7 cellular contexts compared by ENCODE assay signal in genomic region chr1:206705744-206706297, GRCh38. TPM values are rescaled to one million over a fixed set of nuclear protein-coding genes. Genes with fewer than 3 reads are reported as not detected.
DNase-seq lines count a peak whose midpoint lies in the region; ATAC-seq and TF ChIP-seq lines count a peak whose summit lies in the region.

No MANE protein-coding gene starts in this region.

- CTCF ChIA-PET in CD8-positive, alpha-beta memory T cell (lab: Charles Lee) = interaction anchor here (0.9 to 1.8 kb wide), 6 partner anchors 15 to 277 kb away, joined by 3 to 5 read pairs (median 4); no protein-coding TSS in a partner anchor
- CTCF ChIA-PET in naive thymus-derived CD4-positive, alpha-beta T cell (lab: Charles Lee) = interaction anchor here (1.2 to 1.5 kb wide), 5 partner anchors 10 to 42 kb away, joined by 3 to 8 read pairs (median 4); no protein-coding TSS in a partner anchor

- peaks cover 0 to 7% (median 2%) of the 10 kb centered on the region in 3 donors for H3K36me3 Mint-ChIP-seq in CD8-positive, alpha-beta memory T cell
- peaks cover 2% of the 10 kb centered on the region for H3K36me3 Mint-ChIP-seq in endodermal cell (ENCODE audit: low read depth)
- peaks cover 0 to 4% (median 0%) of the 10 kb centered on the region in 5 donors for H3K36me3 Mint-ChIP-seq in naive thymus-derived CD4-positive, alpha-beta T cell

- peak in 1 of 4 donors; percentile 27 for ATAC-seq in psoas muscle
- ATAC-seq in naive thymus-derived CD4-positive, alpha-beta T cell = no peak
- ATAC-seq in HG02642 (IDR thresholded peaks at IDR 0.05; ENCODE audit: poor library complexity, unreplicated experiment) = no peak
- ATAC-seq in left colon = no peak

- no peak for TF ChIP-seq CTCF in endodermal cell (conservative IDR thresholded peaks at IDR 0.05)
- no peak for TF ChIP-seq CTCF in psoas muscle (IDR thresholded peaks at IDR 0.05)

- no peaks in the 10 kb centered on the region for H3K36me3 ChIP-seq in CD8-positive, alpha-beta memory T cell (ENCODE audit: insufficient read depth, low read length)
- no peaks in the 10 kb centered on the region for H3K36me3 ChIP-seq in endodermal cell (ENCODE audit: control insufficient read depth, insufficient read depth, low read length)
- H3K36me3 ChIP-seq in psoas muscle (ENCODE audit: insufficient read depth in 1 of 2, low read depth in 1 of 2) = no peaks in the 10 kb centered on the region
- no peaks in the 10 kb centered on the region for H3K36me3 ChIP-seq in naive thymus-derived CD4-positive, alpha-beta T cell (ENCODE audit: control insufficient read depth in 2 of 3, insufficient read depth in 3 of 3, low read length in 3 of 3)

- no peak overlapping the region for H3K27ac ChIP-seq in CD8-positive, alpha-beta memory T cell (ENCODE audit: low read depth, low read length)
- H3K27ac ChIP-seq in endodermal cell (ENCODE audit: low read depth, low read length) (peak overlapping the region; percentile 91), psoas muscle (peak overlapping the region; percentile 73)
- no peak overlapping the region for H3K27ac ChIP-seq in naive thymus-derived CD4-positive, alpha-beta T cell (ENCODE audit: low read depth, low read length)

- 87 to 100% methylated on average over 3 to 7 of the region's 8 CpGs for WGBS in endodermal cell (ENCODE audit: insufficient coverage in 1 of 2, insufficient read length in 1 of 2), 2 experiments
- 11 to 19% (median 19%) methylated on average over 8 of the region's 8 CpGs for WGBS in psoas muscle, 3 donors

- H3K9me3 Mint-ChIP-seq in CD8-positive, alpha-beta memory T cell = no peaks in the 10 kb centered on the region
- no peaks in the 10 kb centered on the region for H3K9me3 Mint-ChIP-seq in endodermal cell
- no peaks in the 10 kb centered on the region for H3K9me3 Mint-ChIP-seq in naive thymus-derived CD4-positive, alpha-beta T cell

- H3K27ac Mint-ChIP-seq in CD8-positive, alpha-beta memory T cell = peak overlapping the region in 4 of 8 donors; percentile 38 to 94 (median 52)
- H3K27ac Mint-ChIP-seq in endodermal cell = peak overlapping the region; percentile 72
- peak overlapping the region in 3 of 9 donors; percentile 31 to 81 (median 48) for H3K27ac Mint-ChIP-seq in naive thymus-derived CD4-positive, alpha-beta T cell

- H3K9me3 ChIP-seq in CD8-positive, alpha-beta memory T cell (ENCODE audit: low read length) = no peaks in the 10 kb centered on the region
- H3K9me3 ChIP-seq in endodermal cell (ENCODE audit: control insufficient read depth, low read length) (no peaks in the 10 kb centered on the region), psoas muscle (no peaks in the 10 kb centered on the region)
- no peaks in the 10 kb centered on the region for H3K9me3 ChIP-seq in naive thymus-derived CD4-positive, alpha-beta T cell (ENCODE audit: control insufficient read depth in 2 of 3, low read length in 3 of 3)

- no peak for DNase-seq in CD8-positive, alpha-beta memory T cell
- DNase-seq in LHCN-M2 (ENCODE audit: low read depth) (peak; percentile 45), endodermal cell (no peak), psoas muscle (no peak), left colon (no peak)
- no peak for DNase-seq in naive thymus-derived CD4-positive, alpha-beta T cell

- H3K4me1 Mint-ChIP-seq in CD8-positive, alpha-beta memory T cell = peaks cover 91 to 97% (median 93%) of the 10 kb centered on the region in 3 donors
- H3K4me1 Mint-ChIP-seq in endodermal cell = peaks cover 73% of the 10 kb centered on the region
- H3K4me1 Mint-ChIP-seq in naive thymus-derived CD4-positive, alpha-beta T cell = peaks cover 77 to 94% (median 91%) of the 10 kb centered on the region in 7 donors

- no peak overlapping the region for H3K9ac ChIP-seq in endodermal cell (ENCODE audit: extremely low read depth, low read length, poor library complexity, severe bottlenecking)

- H3K4me1 ChIP-seq in CD8-positive, alpha-beta memory T cell (ENCODE audit: insufficient read depth, low read length) = peaks cover 71% of the 10 kb centered on the region
- H3K4me1 ChIP-seq in endodermal cell (ENCODE audit: control insufficient read depth, insufficient read depth, low read length) (peaks cover 30% of the 10 kb centered on the region), psoas muscle (peaks cover 95% of the 10 kb centered on the region)
- peaks cover 55 to 58% of the 10 kb centered on the region in 2 donors for H3K4me1 ChIP-seq in naive thymus-derived CD4-positive, alpha-beta T cell (ENCODE audit: control insufficient read depth in 2 of 2, insufficient read depth in 2 of 2, low read length in 2 of 2)

- peaks cover 0 to 2% of the 10 kb centered on the region in 2 donors for H3K27me3 Mint-ChIP-seq in CD8-positive, alpha-beta memory T cell
- H3K27me3 Mint-ChIP-seq in endodermal cell (ENCODE audit: insufficient read depth) = no peaks in the 10 kb centered on the region
- no peaks in the 10 kb centered on the region for H3K27me3 Mint-ChIP-seq in naive thymus-derived CD4-positive, alpha-beta T cell

- POLR2A ChIA-PET in CD8-positive, alpha-beta memory T cell (lab: Charles Lee) = no interaction called here
- POLR2A ChIA-PET in naive thymus-derived CD4-positive, alpha-beta T cell (lab: Charles Lee) = interaction anchor here (0.5 to 0.8 kb wide), 2 partner anchors 16 to 202 kb away, joined by 3 read pairs; no protein-coding TSS in a partner anchor

- intact Hi-C loops in psoas muscle (cut with DNase I) (no loop called here), left colon (cut with DNase I, micrococcal nuclease) (no loop called here)
- intact Hi-C loops in naive thymus-derived CD4-positive, alpha-beta T cell (cut with micrococcal nuclease) = no loop called here

- no peaks in the 10 kb centered on the region for H3K27me3 ChIP-seq in CD8-positive, alpha-beta memory T cell (ENCODE audit: insufficient read depth, low read length, poor library complexity, severe bottlenecking)
- H3K27me3 ChIP-seq in endodermal cell (ENCODE audit: control insufficient read depth, insufficient read depth, low read length, poor library complexity, severe bottlenecking) (no peaks in the 10 kb centered on the region), psoas muscle (ENCODE audit: insufficient read depth in 3 of 3, low read length in 2 of 3) (no peaks in the 10 kb centered on the region)
- no peaks in the 10 kb centered on the region for H3K27me3 ChIP-seq in naive thymus-derived CD4-positive, alpha-beta T cell (ENCODE audit: control insufficient read depth in 2 of 2, insufficient read depth in 2 of 2, low read length in 2 of 2)

- no peak overlapping the region for H3K4me3 ChIP-seq in CD8-positive, alpha-beta memory T cell (ENCODE audit: low read length)
- H3K4me3 ChIP-seq in endodermal cell (ENCODE audit: low read length) (no peak overlapping the region), psoas muscle (peak overlapping the region; percentile 16)
- no peak overlapping the region for H3K4me3 ChIP-seq in naive thymus-derived CD4-positive, alpha-beta T cell (ENCODE audit: low read length)

- H3K4me3 Mint-ChIP-seq in CD8-positive, alpha-beta memory T cell = peak overlapping the region in 5 of 7 donors; percentile 12 to 83 (median 28)
- peak overlapping the region; percentile 25 for H3K4me3 Mint-ChIP-seq in endodermal cell
- peak overlapping the region in 3 of 10 donors; percentile 3 to 65 (median 34) for H3K4me3 Mint-ChIP-seq in naive thymus-derived CD4-positive, alpha-beta T cell

RNA-seq across cellular contexts. Expression of gene MAPKAPK2, which starts 21.1 kb away (rescaled TPM):
- 10 to 100 TPM; 78.4 to 79.1 TPM for total RNA-seq in CD8-positive, alpha-beta memory T cell
- 5.0 TPM for polyA plus RNA-seq in CD8-positive, alpha-beta memory T cell
- 41.7 and 49.4 TPM in 2 replicates for total RNA-seq in LHCN-M2 (2014; rRNA removed)
- polyA plus RNA-seq in LHCN-M2 (2012) = 68.7 TPM
- 10 to 100 TPM; 72.8 to 79.7 TPM for total RNA-seq in endodermal cell
- 79.7 TPM for polyA plus RNA-seq in endodermal cell (2013, experiment 1 of 2)
- polyA plus RNA-seq in endodermal cell (2013, experiment 2 of 2) = 76.4 TPM
- total RNA-seq in psoas muscle = 100 to 1,000 TPM in 3 of 4 donors, 10 to 100 TPM in 1; 89.4 to 198 (median 167) TPM
- polyA plus RNA-seq in psoas muscle = 100 to 1,000 TPM; 108 to 191 (median 112) TPM
- 100 to 1,000 TPM in 1 of 5 experiments, 10 to 100 TPM in 4; 49.6 to 123 (median 80.5) TPM for total RNA-seq in naive thymus-derived CD4-positive, alpha-beta T cell
- polyA plus RNA-seq in naive thymus-derived CD4-positive, alpha-beta T cell = 1 to 10 TPM; 1.4 to 2.0 TPM
- total RNA-seq in left colon = 10 to 100 TPM; 62.5 to 80.8 TPM

Comparison
In these comparisons a context has a peak if more than half of its experiments do, and no peak if none do; other contexts are left out.
1. H3K27ac ChIP-seq: peak in endodermal cell (single experiment) and psoas muscle (single experiment); none in CD8-positive, alpha-beta memory T cell (single experiment) and naive thymus-derived CD4-positive, alpha-beta T cell (single experiment).